In the genomic region with DNA sequence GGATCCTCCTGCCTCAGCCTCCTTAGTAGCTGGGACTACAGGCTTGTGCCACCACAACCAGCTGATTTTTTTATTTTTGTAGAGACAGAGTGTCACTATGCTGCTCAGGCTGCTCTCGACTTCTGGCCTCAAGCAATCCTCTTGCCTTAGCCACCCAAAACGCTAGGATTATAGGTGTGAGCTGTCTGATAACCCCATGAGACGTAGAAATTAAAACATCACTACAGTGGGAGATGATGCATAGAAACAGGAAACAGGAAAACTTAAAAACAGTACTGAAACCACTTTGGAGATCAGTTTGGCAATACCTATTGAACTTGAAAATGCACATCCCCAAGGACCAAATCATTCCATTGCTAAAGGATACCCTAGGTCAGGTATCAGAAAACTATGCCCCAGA, we compare ENCODE assay signal across 9 cellular contexts. TPM values are rescaled to one million over a fixed set of nuclear protein-coding genes. Genes with fewer than 3 reads are reported as not detected.
A peak's percentile ranks its signal among the peaks of the same experiment; 100 is the strongest.
DNase-seq lines count a peak whose midpoint lies in the region; ATAC-seq, FAIRE-seq and TF ChIP-seq lines count a peak whose summit lies in the region.
"Had no signal": no experiment of that assay in that cellular context is flagged by ENCODE, and none has a peak within 500 bp of the region (broad histone marks: within the 10 kb centered on the region; RNA-seq: fewer than 3 reads in every experiment).

No MANE protein-coding gene starts in this region.

- DNase-seq in GM18507 (ENCODE audit: extremely low spot score, insufficient read length, low read depth) (no peak), GM12878 (ENCODE audit: low read depth, low spot score) (no peak), ACHN (no peak), occipital lobe (lab: John Stamatoyannopoulos, UW) (no peak), NCI-H446 treated with DMSO at 0.1 percent for 48 hours (lab: John Stamatoyannopoulos, UW) (no peak)
- DNase-seq: head of caudate nucleus had no signal

- 39% methylated on average over 3 of the region's 3 CpGs for WGBS in GM12878 (ENCODE audit: insufficient coverage, insufficient replicate concordance, low lambda C conversion rate, missing lambda C conversion rate)

- no peak for TF ChIP-seq POLR2A in GM12878 (IDR thresholded peaks at IDR 0.05; ENCODE audit: low read depth, low read length)

- H3K4me2 ChIP-seq in GM12878 (ENCODE audit: control insufficient read depth, insufficient read depth) = peak overlapping the region; percentile 45

- RAD21 ChIA-PET in GM12878 (lab: Charles Lee; ENCODE audit: unreplicated experiment) = interaction anchor here (0.6 to 1.3 kb wide), 6 partner anchors 9 to 403 kb away, joined by 3 to 5 read pairs (median 3); no protein-coding TSS in a partner anchor

- FAIRE-seq in GM18507 (lab: Jason Lieb, UNC) = peak; percentile 47
- peak; percentile 7 for FAIRE-seq in GM12878 (lab: Jason Lieb, UNC)

- H3K27me3 ChIP-seq in GM12878 (replicated peaks in 1 of 2; ENCODE audit: control insufficient read depth in 2 of 2, insufficient read depth in 2 of 2, low read length in 1 of 2) (no peaks in the 10 kb centered on the region), skeletal muscle tissue (ENCODE audit: control insufficient read depth in 3 of 3, insufficient read depth in 3 of 3, low read length in 3 of 3) (no peaks in the 10 kb centered on the region)
- H3K27me3 ChIP-seq: SJSA1 had no signal

- ATAC-seq in HG03457 (IDR thresholded peaks at IDR 0.05; ENCODE audit: unreplicated experiment) (peak; percentile 16), GM12878 (peak; percentile 46)

- H3K27ac ChIP-seq in GM12878 (ENCODE audit: control insufficient read depth, insufficient read depth) (peak overlapping the region; percentile 43; the same call in 1 of the 2 replicates), skeletal muscle tissue (ENCODE audit: low read depth, low read length) (peak overlapping the region; percentile 2)
- H3K27ac ChIP-seq: SJSA1 had no signal

- no peak for TF ChIP-seq RAD21 in GM12878 (IDR thresholded peaks at IDR 0.05; ENCODE audit: insufficient read depth, low read depth, low read length)

- H2AFZ ChIP-seq in GM12878 (ENCODE audit: control insufficient read depth, low read depth, low read length) = no peak overlapping the region

- H3K9ac ChIP-seq in GM12878 (ENCODE audit: control insufficient read depth, insufficient read depth, low read length) (no peak overlapping the region), skeletal muscle tissue (ENCODE audit: low read depth in 1 of 3, low read length in 3 of 3) (no peak overlapping the region)

- H3K4me1 ChIP-seq in GM12878 (ENCODE audit: control insufficient read depth, insufficient read depth, low read length) = peaks cover 34% of the 10 kb centered on the region
- peaks cover 23 to 41% (median 28%) of the 10 kb centered on the region in 3 donors for H3K4me1 ChIP-seq in skeletal muscle tissue (ENCODE audit: control insufficient read depth in 3 of 3, insufficient read depth in 3 of 3, low read length in 3 of 3)

- H3K4me3 ChIP-seq in GM12878 (0 out of 2 replicates have a peak overlapping the region, but pooled peaks have one; percentile 45), skeletal muscle tissue (ENCODE audit: low read length in 3 of 3) (no peak overlapping the region)
- H3K4me3 ChIP-seq: SJSA1 had no signal

- peaks cover 93% of the 10 kb centered on the region for H3K79me2 ChIP-seq in GM12878 (ENCODE audit: control insufficient read depth, insufficient read depth, low read length)

- intact Hi-C loops in GM12878 (cut with micrococcal nuclease; ENCODE audit: unreplicated experiment) = no loop called here

- H3K36me3 ChIP-seq in GM12878 (ENCODE audit: control insufficient read depth in 2 of 2, insufficient read depth in 2 of 2, low read length in 1 of 2) (no peaks in the 10 kb centered on the region; a peak in 1 of 4 replicates), skeletal muscle tissue (ENCODE audit: control insufficient read depth in 3 of 3, insufficient read depth in 3 of 3, low read length in 3 of 3) (no peaks in the 10 kb centered on the region)

- BruUV-seq in GM12878 (replicated peaks; lab: Mats Ljungman, UMichigan) = no TSS peak

- no peak for TF ChIP-seq EP300 in GM12878 (IDR thresholded peaks at IDR 0.05; ENCODE audit: borderline replicate concordance in 1 of 2, control insufficient read depth in 1 of 2, low read depth in 2 of 2, low read length in 2 of 2)

- POLR2A ChIA-PET in GM12878 (lab: Charles Lee) = interaction anchor here (3.3 kb wide), 1 partner anchor 9 kb away, joined by 22 read pairs; the partner anchor contains the start of gene SENP6

- CTCF ChIA-PET in GM12878 (lab: Yijun Ruan, JAX) = interaction anchor here (1.1 to 1.3 kb wide), 2 partner anchors 10 to 345 kb away, joined by 3 to 5 read pairs; no protein-coding TSS in a partner anchor

- peaks cover 4% of the 10 kb centered on the region; the same call in 1 of the 2 replicates for H4K20me1 ChIP-seq in GM12878 (ENCODE audit: control insufficient read depth, insufficient read depth)

- TF ChIP-seq CTCF in GM12878 (IDR thresholded peaks at IDR 0.05 in 2 of 3, conservative IDR thresholded peaks at IDR 0.05 in 1 of 3; ENCODE audit: control insufficient read depth in 2 of 3, extremely low read depth in 1 of 3, insufficient read depth in 1 of 3, low read depth in 3 of 3, low read length in 3 of 3) = no peak

- SMC1A ChIA-PET in GM12878 (lab: Charles Lee; ENCODE audit: uncharacterized antibody, unreplicated experiment) = interaction anchor here (0.7 to 1.8 kb wide), 5 partner anchors 9 to 131 kb away, joined by 3 to 5 read pairs (median 3); no protein-coding TSS in a partner anchor

- in situ Hi-C loops in GM12878 (cut with MboI) = no loop called here
- in situ Hi-C loops in ACHN (cut with HindIII; ENCODE audit: low pct_ligation_motif_present, low pct_unique_long_range_greater_than_20kb, low sequenced_read_pairs) = no loop called here

- H3K9me3 ChIP-seq in GM12878 (replicated peaks; ENCODE audit: control insufficient read depth, insufficient read depth, low read length) = no peaks in the 10 kb centered on the region; the same call in 1 of the 3 replicates
- no peaks in the 10 kb centered on the region for H3K9me3 ChIP-seq in skeletal muscle tissue (ENCODE audit: control insufficient read depth in 3 of 3, low read length in 3 of 3)
- H3K9me3 ChIP-seq: SJSA1 had no signal

TF ChIP-seq in GM12878, 131 proteins besides CTCF, POLR2A, EP300 and RAD21:
- TF ChIP-seq TARDBP (IDR thresholded peaks at IDR 0.05; ENCODE audit: borderline replicate concordance) = no peak
- TF ChIP-seq RAD51 (IDR thresholded peaks at IDR 0.05) = no peak
- peak; percentile 51; the same call in 1 of the 2 replicates for TF ChIP-seq IKZF1 (conservative IDR thresholded peaks at IDR 0.05)
- TF ChIP-seq IKZF2 (IDR thresholded peaks at IDR 0.05) = 0 out of 4 replicates have a peak, but pooled peaks have one; percentile 25 to 29
TF ChIP-seq in GM12878: peak in this region for 2.

RNA-seq across cellular contexts. Expression of gene SENP6, which starts 10.8 kb away (rescaled TPM):
- total RNA-seq in GM12878 (2013; cell fraction: nucleolus; rRNA removed) = 338 and 339 TPM in 2 replicates
- 48.9 and 50.8 TPM in 2 replicates for total RNA-seq in GM12878 (2014; rRNA removed)
- 70.0 and 75.2 TPM in 2 replicates for total RNA-seq in GM12878 (2014; rRNA removed; fragmentation: Illumina TruSeq; extraction: Trizol)
- total RNA-seq in GM12878 (2021) = 46.9 and 52.1 TPM in 2 replicates
- polyA plus RNA-seq in GM12878 (2011; ENCODE audit: low read depth) = 12.9 TPM
- 45.6 and 91.9 TPM in 2 replicates for polyA plus RNA-seq in GM12878 (2011; rRNA removed)
- 10.9 and 11.5 TPM in 2 replicates for polyA plus RNA-seq in GM12878 (2011; cell fraction: cytosol; rRNA removed)
- 42.8 and 52.2 TPM in 2 replicates for polyA plus RNA-seq in GM12878 (2011; cell fraction: nucleus; rRNA removed)
- 25.4 and 32.2 TPM in 2 replicates for polyA plus RNA-seq in GM12878 (2012)
- polyA plus RNA-seq in GM12878 (2014; fragmentation: Illumina TruSeq; extraction: Trizol) = 56.1 and 79.1 TPM in 2 replicates
- polyA plus RNA-seq in GM12878 (2014; fragmentation: Nextera tagmentation; extraction: Ambion mirVana) = 10 to 100 TPM; 10.7 to 17.2 TPM
- polyA plus RNA-seq in GM12878 (2014; rRNA removed) = 31.6 and 36.5 TPM in 2 replicates
- polyA plus RNA-seq in GM12878 (2016; fragmentation: Nextera tagmentation; extraction: Ambion mirVana) = 10 to 100 TPM; 36.6 to 39.0 TPM
- polyA minus RNA-seq in GM12878 (2011; rRNA and poly(A)+ RNA removed) = 27.5 and 37.7 TPM in 2 replicates
- polyA minus RNA-seq in GM12878 (2011; cell fraction: cytosol; rRNA and poly(A)+ RNA removed) = 16.3 and 19.2 TPM in 2 replicates
- 49.0 and 102 TPM in 2 replicates for polyA minus RNA-seq in GM12878 (2011; cell fraction: nucleus; rRNA and poly(A)+ RNA removed)
- total RNA-seq in skeletal muscle tissue = 91.3 TPM
- 353 TPM for total RNA-seq in occipital lobe
